Comparison of ENCODE assay signal across 15 cellular contexts in genomic region chr12:11969437-11970154, GRCh38.
DNase-seq lines count a peak whose midpoint lies in the region; ATAC-seq and TF ChIP-seq lines count a peak whose summit lies in the region.
"Had no signal": no experiment of that assay in that cellular context is flagged by ENCODE, and none has a peak within 500 bp of the region (broad histone marks: within the 10 kb centered on the region; RNA-seq: fewer than 3 reads in every experiment).

No MANE protein-coding gene starts in this region.

- H3K27ac Mint-ChIP-seq in neural progenitor cell = no peak overlapping the region

- no peak overlapping the region for H3K27ac ChIP-seq in neural progenitor cell
- H3K27ac ChIP-seq: 22Rv1, Peyer's patch, VCaP had no signal

- H3K4me1 ChIP-seq in neural progenitor cell = peaks cover 7% of the 10 kb centered on the region
- H3K4me1 ChIP-seq: Peyer's patch had no signal

- no peaks in the 10 kb centered on the region for H3K9me3 ChIP-seq in neural progenitor cell (ENCODE audit: low read depth)
- H3K9me3 ChIP-seq: Peyer's patch had no signal

- no peaks in the 10 kb centered on the region for H4K20me1 ChIP-seq in neural progenitor cell (ENCODE audit: low read depth)

- peaks cover 33% of the 10 kb centered on the region for H3K4me1 Mint-ChIP-seq in neural progenitor cell

- H3K27me3 ChIP-seq in neural progenitor cell = peaks cover 4% of the 10 kb centered on the region
- H3K27me3 ChIP-seq: Peyer's patch had no signal

- H3K4me3 Mint-ChIP-seq in neural progenitor cell = no peak overlapping the region
- H3K4me3 Mint-ChIP-seq: natural killer cell treated with Interleukin-12 subunit alpha and Interleukin-12 subunit beta and Interleukin-15 and Interleukin-18, amount 100 ng/mL, for 72 hours had no signal

- peaks cover 14% of the 10 kb centered on the region for H3F3A ChIP-seq in neural progenitor cell (ENCODE audit: low read depth)

- H3K9ac ChIP-seq in neural progenitor cell = no peak overlapping the region

- ATAC-seq in HG02610 (IDR thresholded peaks at IDR 0.05; ENCODE audit: unreplicated experiment) = peak; percentile 91
- ATAC-seq: natural killer cell treated with Interleukin-12 subunit alpha and Interleukin-12 subunit beta and Interleukin-15 and Interleukin-18, amount 100 ng/mL, for 72 hours had no signal

- H3K79me2 ChIP-seq in neural progenitor cell (ENCODE audit: low read depth) = no peaks in the 10 kb centered on the region

- no peak overlapping the region for H3K4me3 ChIP-seq in neural progenitor cell
- H3K4me3 ChIP-seq: Peyer's patch had no signal

- TF ChIP-seq CTCF in neural progenitor cell (IDR thresholded peaks at IDR 0.05) = no peak

- DNase-seq in DMS53 (lab: John Stamatoyannopoulos, UW) (peak; percentile 55), DMS53 treated with DMSO at 0.1 percent for 48 hours (lab: John Stamatoyannopoulos, UW; ENCODE audit: unreplicated experiment) (no peak), HT-29 (ENCODE audit: low spot score) (peak; percentile 45), neural progenitor cell (ENCODE audit: low spot score) (peak; percentile 25), hepatic stellate cell (ENCODE audit: low spot score) (no peak), HuH-7.5 (ENCODE audit: low spot score) (no peak)
- no peak for DNase-seq in activated naive CD4-positive, alpha-beta T cell (lab: John Stamatoyannopoulos, UW)
- DNase-seq: NCI-H1930; Peyer's patch; stimulated activated CD4-positive, alpha-beta T cell treated with anti-CD3 and anti-CD28 coated beads, Interleukin-15, amount 100 ng/mL, for 24 hours; stimulated activated naive CD4-positive, alpha-beta T cell treated with Interleukin-2 at 50 U/mL for 16 hours had no signal

- peak overlapping the region; percentile 34 for H3K4me2 ChIP-seq in neural progenitor cell

- no peaks in the 10 kb centered on the region for H3K36me3 Mint-ChIP-seq in neural progenitor cell
- H3K36me3 Mint-ChIP-seq: natural killer cell treated with Interleukin-12 subunit alpha and Interleukin-12 subunit beta and Interleukin-15 and Interleukin-18, amount 100 ng/mL, for 72 hours had no signal

- H3K9me3 Mint-ChIP-seq in neural progenitor cell = no peaks in the 10 kb centered on the region
- H3K9me3 Mint-ChIP-seq: natural killer cell treated with Interleukin-12 subunit alpha and Interleukin-12 subunit beta and Interleukin-15 and Interleukin-18, amount 100 ng/mL, for 72 hours had no signal

- peak overlapping the region; percentile 27 for H2AFZ ChIP-seq in neural progenitor cell (replicated peaks)

- peaks cover 3% of the 10 kb centered on the region for H3K27me3 Mint-ChIP-seq in neural progenitor cell (ENCODE audit: insufficient read depth, low read depth)

- H3K36me3 ChIP-seq in neural progenitor cell = no peaks in the 10 kb centered on the region
- H3K36me3 ChIP-seq: Peyer's patch had no signal

Comparison
In these comparisons a context has a peak if more than half of its experiments do, and no peak if none do; other contexts are left out.
1. DNase-seq: peak in DMS53 (single experiment), HT-29 (single experiment) and neural progenitor cell (single experiment); none in DMS53 treated with DMSO at 0.1 percent for 48 hours (single experiment), hepatic stellate cell (single experiment), activated naive CD4-positive, alpha-beta T cell (0 of 4) and HuH-7.5 (single experiment).